16 cellular contexts compared by ENCODE assay signal in the genomic region with DNA sequence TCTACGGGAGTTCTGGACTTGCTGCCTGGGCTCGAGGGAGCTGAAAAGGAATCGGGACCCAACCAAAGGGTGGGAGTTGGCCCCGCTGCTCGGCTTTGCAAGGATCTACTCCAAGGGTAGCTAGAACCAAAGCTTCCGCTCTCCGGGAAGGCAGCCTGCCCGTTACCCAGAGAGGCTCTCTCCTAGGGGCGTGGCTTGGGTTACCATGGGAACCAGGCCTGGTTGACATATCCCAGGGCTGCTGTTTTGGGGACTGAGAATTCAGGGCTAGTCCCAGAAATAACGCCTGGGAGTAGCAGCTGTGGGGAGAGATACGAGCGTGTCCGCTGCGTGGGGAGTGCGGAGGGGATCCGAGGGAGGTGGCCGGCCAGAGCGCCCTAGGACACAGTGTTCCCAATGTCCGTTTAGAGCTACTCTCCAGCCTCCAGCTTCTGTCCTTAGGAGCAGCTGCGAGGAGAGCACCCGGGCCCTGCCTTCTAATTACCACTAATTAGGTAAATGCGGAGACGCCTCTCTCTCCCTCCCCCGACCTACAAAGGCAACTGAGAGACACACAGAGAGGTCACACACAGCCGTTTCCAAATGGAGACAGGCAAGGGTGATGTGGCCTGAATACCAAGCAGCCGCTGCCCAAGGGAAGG.
A peak's percentile ranks its signal among the peaks of the same experiment; 100 is the strongest.
DNase-seq lines count a peak whose midpoint lies in the region; ATAC-seq and TF ChIP-seq lines count a peak whose summit lies in the region.
"Had no signal": no experiment of that assay in that cellular context is flagged by ENCODE, and none has a peak within 500 bp of the region (broad histone marks: within the 10 kb centered on the region; RNA-seq: fewer than 3 reads in every experiment).

No MANE protein-coding gene starts in this region.

- no peak overlapping the region for H2BK120ac ChIP-seq in mesenchymal stem cell (ENCODE audit: low read depth, low read length)

- H3K36me3 Mint-ChIP-seq in glutamatergic neuron (ENCODE audit: unreplicated experiment) = no peaks in the 10 kb centered on the region

- H3K27ac ChIP-seq in mesenchymal stem cell (ENCODE audit: low read length, poor library complexity, severe bottlenecking) = no peak overlapping the region
- H3K27ac ChIP-seq: HL-60, RWPE1 had no signal

- H3K14ac ChIP-seq in mesenchymal stem cell (ENCODE audit: low read length in 2 of 2) = no peak overlapping the region

- no peak overlapping the region for H3K18ac ChIP-seq in mesenchymal stem cell (ENCODE audit: low read depth in 1 of 2, low read length in 2 of 2)

- DNase-seq in BE2C (peak; percentile 96), NCI-H1105 (lab: John Stamatoyannopoulos, UW) (peak; percentile 80), glutamatergic neuron (peak; percentile 89), mesenchymal stem cell (peak; percentile 15), NCI-H526 treated with DMSO at 0.1 percent for 48 hours (lab: John Stamatoyannopoulos, UW) (no peak), activated T-cell treated with anti-CD3 and anti-CD28 coated beads for 4 hours (no peak)
- no peak for DNase-seq in activated T-cell treated with anti-CD3 and anti-CD28 coated beads, Interleukin-2, amount 50 U/mL, for 1 hour
- DNase-seq: activated gamma-delta T cell treated with Interleukin-2 at 50 U/mL for 16 hours; MG63; NCI-H510A; stimulated activated CD4-positive, alpha-beta T cell treated with anti-CD3 and anti-CD28 coated beads, Interleukin-4, amount 100 ng/mL, for 4 hours; stimulated activated naive CD4-positive, alpha-beta T cell; T-helper 9 cell had no signal

- H3K27me3 ChIP-seq in BE2C = no peaks in the 10 kb centered on the region
- H3K27me3 ChIP-seq in mesenchymal stem cell (ENCODE audit: control insufficient read depth in 1 of 2, insufficient read depth in 1 of 2, low read length in 2 of 2) = peaks cover 18 to 62% of the 10 kb centered on the region in 2 experiments
- H3K27me3 ChIP-seq: MG63 had no signal

- peak overlapping the region; percentile 14 for H2AK5ac ChIP-seq in mesenchymal stem cell (ENCODE audit: low read length, severe bottlenecking)

- H3K4me2 ChIP-seq in mesenchymal stem cell (ENCODE audit: low read length, poor library complexity, severe bottlenecking) = no peak overlapping the region

- no peak overlapping the region for H3K23ac ChIP-seq in mesenchymal stem cell (ENCODE audit: low read length in 2 of 2)

- H3K27me3 Mint-ChIP-seq in glutamatergic neuron (ENCODE audit: unreplicated experiment) = peaks cover 15% of the 10 kb centered on the region

- H3K9me3 ChIP-seq in BE2C (no peaks in the 10 kb centered on the region), mesenchymal stem cell (ENCODE audit: control insufficient read depth, low read length) (no peaks in the 10 kb centered on the region)
- H3K9me3 ChIP-seq: MG63 had no signal

- H2AFZ ChIP-seq in mesenchymal stem cell (ENCODE audit: low read depth, low read length) = no peak overlapping the region

- TF ChIP-seq CTCF in BE2C (IDR thresholded peaks at IDR 0.05; ENCODE audit: low read depth, low read length) = no peak
- TF ChIP-seq CTCF in glutamatergic neuron (IDR thresholded peaks at IDR 0.05; ENCODE audit: partially characterized antibody, unreplicated experiment) = no peak

- H3K36me3 ChIP-seq in BE2C (no peaks in the 10 kb centered on the region), mesenchymal stem cell (ENCODE audit: control insufficient read depth in 1 of 2, insufficient read depth in 2 of 2, low read depth in 1 of 2, low read length in 2 of 2) (no peaks in the 10 kb centered on the region)
- H3K36me3 ChIP-seq: MG63 had no signal

- H2BK12ac ChIP-seq in mesenchymal stem cell (ENCODE audit: low read length in 2 of 2) = no peak overlapping the region

- H3K4me3 ChIP-seq in BE2C (ENCODE audit: low read depth, low read length) = peak overlapping the region; percentile 35
- no peak overlapping the region for H3K4me3 ChIP-seq in mesenchymal stem cell (ENCODE audit: insufficient read depth in 1 of 2, low read depth in 1 of 2, low read length in 2 of 2)
- H3K4me3 ChIP-seq: MG63 had no signal

- peaks cover 37% of the 10 kb centered on the region for H3K4me1 ChIP-seq in BE2C
- H3K4me1 ChIP-seq in mesenchymal stem cell (ENCODE audit: control insufficient read depth, insufficient read depth, low read depth, low read length) = peaks cover 2% of the 10 kb centered on the region

- WGBS in mesenchymal stem cell = 28% methylated on average over 24 of the region's 26 CpGs

- no peak overlapping the region for H4K91ac ChIP-seq in mesenchymal stem cell (ENCODE audit: low read length)

- peaks cover 12% of the 10 kb centered on the region for H3K9me3 Mint-ChIP-seq in glutamatergic neuron (ENCODE audit: unreplicated experiment)

- H3K4me3 Mint-ChIP-seq in glutamatergic neuron (ENCODE audit: unreplicated experiment) = peak overlapping the region; percentile 63

- H4K8ac ChIP-seq in mesenchymal stem cell (ENCODE audit: low read length) = peak overlapping the region; percentile 30

- H3K4ac ChIP-seq in mesenchymal stem cell (ENCODE audit: low read depth in 1 of 2, low read length in 2 of 2) = no peak overlapping the region

- peak overlapping the region; percentile 98 for H3K27ac Mint-ChIP-seq in glutamatergic neuron (ENCODE audit: unreplicated experiment)

- ATAC-seq in GM21447 (IDR thresholded peaks at IDR 0.05; ENCODE audit: unreplicated experiment) = no peak

- H2BK15ac ChIP-seq in mesenchymal stem cell (ENCODE audit: low read depth, poor library complexity, severe bottlenecking) = no peak overlapping the region

- no peaks in the 10 kb centered on the region for H3K79me1 ChIP-seq in mesenchymal stem cell (replicated peaks; ENCODE audit: low read length, poor library complexity, severe bottlenecking)

- H2BK5ac ChIP-seq in mesenchymal stem cell (ENCODE audit: low read depth, low read length, poor library complexity, severe bottlenecking) = no peak overlapping the region

- H3K9ac ChIP-seq in mesenchymal stem cell (ENCODE audit: low read length) = no peak overlapping the region

- peaks cover 53% of the 10 kb centered on the region for H3K4me1 Mint-ChIP-seq in glutamatergic neuron (ENCODE audit: low read depth, unreplicated experiment)

Comparison
In these comparisons a context has a peak if more than half of its experiments do, and no peak if none do; other contexts are left out.
1. DNase-seq: peak in BE2C (single experiment), NCI-H1105 (single experiment), glutamatergic neuron (single experiment) and mesenchymal stem cell (single experiment); none in NCI-H526 treated with DMSO at 0.1 percent for 48 hours (single experiment), activated T-cell treated with anti-CD3 and anti-CD28 coated beads, Interleukin-2, amount 50 U/mL, for 1 hour (single experiment) and activated T-cell treated with anti-CD3 and anti-CD28 coated beads for 4 hours (single experiment).